10 cellular contexts compared by ENCODE assay signal in the genomic region with DNA sequence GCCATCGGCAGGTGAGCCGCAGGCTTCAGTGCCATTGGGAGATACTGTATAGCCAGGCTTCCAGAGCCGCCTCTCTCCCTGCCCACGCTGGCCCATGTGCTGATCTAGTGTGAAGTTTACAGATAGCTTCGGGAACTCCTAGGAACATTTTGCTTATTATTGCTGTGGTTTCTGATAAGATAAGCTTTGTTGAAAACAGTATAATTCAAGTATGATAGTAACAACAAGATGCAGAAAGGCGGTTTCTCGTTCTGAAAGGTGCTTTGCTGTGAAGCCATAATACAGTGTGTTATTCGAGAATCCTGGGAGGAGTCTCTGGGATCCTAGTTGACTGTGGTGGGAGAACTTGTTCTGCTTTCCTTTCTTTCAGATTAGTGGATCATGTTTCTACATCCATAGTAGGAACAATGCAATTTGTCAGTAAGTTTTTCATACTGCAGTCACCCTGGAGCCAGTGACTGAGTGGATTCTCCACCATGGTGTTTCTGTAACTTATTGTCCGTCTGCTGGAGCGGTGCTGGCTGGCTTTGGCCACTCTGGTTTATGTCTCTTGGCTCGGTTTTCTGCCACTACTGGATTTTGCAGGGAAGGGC. TPM values are rescaled to one million over a fixed set of nuclear protein-coding genes. Genes with fewer than 3 reads are reported as not detected.
A peak's percentile ranks its signal among the peaks of the same experiment; 100 is the strongest.
DNase-seq lines count a peak whose midpoint lies in the region; ATAC-seq and TF ChIP-seq lines count a peak whose summit lies in the region.
"Had no signal": no experiment of that assay in that cellular context is flagged by ENCODE, and none has a peak within 500 bp of the region (broad histone marks: within the 10 kb centered on the region; RNA-seq: fewer than 3 reads in every experiment).

No MANE protein-coding gene starts in this region.

- DNase-seq in GM03348 (ENCODE audit: low spot score), result peak; percentile 45
- no peak for DNase-seq in T-helper 17 cell
- DNase-seq in heart left ventricle, result no peak
- peak; percentile 46 for DNase-seq in prostate gland (ENCODE audit: low spot score)
- no peak for DNase-seq in natural killer cell
- no peak for DNase-seq in NCI-H2081 treated with DMSO at 0.1 percent for 48 hours (lab: John Stamatoyannopoulos, UW)
- DNase-seq in H7, result no peak
- DNase-seq: EL had no signal

- H3K27me3 Mint-ChIP-seq in T-helper 17 cell (no peaks in the 10 kb centered on the region), natural killer cell (ENCODE audit: low read depth in 2 of 2) (no peaks in the 10 kb centered on the region)

- H3K27ac Mint-ChIP-seq in T-helper 17 cell (peak overlapping the region; percentile 49), natural killer cell (no peak overlapping the region)
- H3K27ac Mint-ChIP-seq: activated naive CD4-positive, alpha-beta T cell treated with anti-CD3 and anti-CD28 coated beads, Interleukin-2, amount 50 U/mL, for 72 hours had no signal

- ATAC-seq in T-helper 17 cell (no peak), heart left ventricle (peak; percentile 43 to 61 (median 54)), natural killer cell (no peak), GM21528 (IDR thresholded peaks at IDR 0.05; ENCODE audit: low FRiP score, unreplicated experiment) (no peak)
- ATAC-seq: activated naive CD4-positive, alpha-beta T cell treated with anti-CD3 and anti-CD28 coated beads, Interleukin-2, amount 50 U/mL, for 72 hours had no signal

- H3K4me1 Mint-ChIP-seq in T-helper 17 cell, result peaks cover 16% of the 10 kb centered on the region
- H3K4me1 Mint-ChIP-seq in natural killer cell, result peaks cover 8 to 15% of the 10 kb centered on the region in 2 donors

- peaks cover 0 to 12% (median 6%) of the 10 kb centered on the region in 9 donors for H3K36me3 ChIP-seq in heart left ventricle
- H3K36me3 ChIP-seq in prostate gland, result no peaks in the 10 kb centered on the region
- no peaks in the 10 kb centered on the region for H3K36me3 ChIP-seq in H7 (replicated peaks; ENCODE audit: control insufficient read depth, insufficient read depth, low read length)

- no peaks in the 10 kb centered on the region for H3K9me3 Mint-ChIP-seq in natural killer cell
- H3K9me3 Mint-ChIP-seq: activated naive CD4-positive, alpha-beta T cell treated with anti-CD3 and anti-CD28 coated beads, Interleukin-2, amount 50 U/mL, for 72 hours had no signal

- H3K9me3 ChIP-seq in T-helper 17 cell (ENCODE audit: control insufficient read depth, low read length, poor library complexity, severe bottlenecking) (no peaks in the 10 kb centered on the region), heart left ventricle (no peaks in the 10 kb centered on the region), prostate gland (no peaks in the 10 kb centered on the region)

- H3K4me1 ChIP-seq in heart left ventricle (peaks cover 0 to 18% (median 16%) of the 10 kb centered on the region in 12 donors), prostate gland (replicated peaks) (peaks cover 6% of the 10 kb centered on the region)

- intact Hi-C loops in heart left ventricle (cut with DNase I) (no loop called here), prostate gland (cut with DNase I) (no loop called here), natural killer cell (cut with micrococcal nuclease) (no loop called here)

- H3K36me3 Mint-ChIP-seq in T-helper 17 cell (ENCODE audit: low read depth), result peaks cover 3% of the 10 kb centered on the region
- H3K36me3 Mint-ChIP-seq in natural killer cell, result no peaks in the 10 kb centered on the region
- H3K36me3 Mint-ChIP-seq: activated naive CD4-positive, alpha-beta T cell treated with anti-CD3 and anti-CD28 coated beads, Interleukin-2, amount 50 U/mL, for 72 hours had no signal

- WGBS in heart left ventricle, 4 donors, result 58 to 69% (median 64%) methylated on average over 11 of the region's 11 CpGs
- 20% methylated on average over 11 of the region's 11 CpGs for WGBS in prostate gland

- TF ChIP-seq CTCF in heart left ventricle (IDR thresholded peaks at IDR 0.05), result no peak
- no peak for TF ChIP-seq CTCF in prostate gland (IDR thresholded peaks at IDR 0.05)
- no peak for TF ChIP-seq CTCF in natural killer cell (IDR thresholded peaks at IDR 0.05)

- H3K27ac ChIP-seq in heart left ventricle (peak overlapping the region in 10 of 12 donors; percentile 5 to 83 (median 64)), prostate gland (peak overlapping the region; percentile 49 to 73)

- H3K4me3 Mint-ChIP-seq in T-helper 17 cell, result no peak overlapping the region
- no peak overlapping the region for H3K4me3 Mint-ChIP-seq in natural killer cell

- TF ChIP-seq POLR2A in heart left ventricle (IDR thresholded peaks at IDR 0.05), result no peak
- TF ChIP-seq POLR2A in prostate gland (IDR thresholded peaks at IDR 0.05), result no peak

- peak overlapping the region in 1 of 12 donors; percentile 43 for H3K4me3 ChIP-seq in heart left ventricle
- no peak overlapping the region for H3K4me3 ChIP-seq in prostate gland
- no peak overlapping the region for H3K4me3 ChIP-seq in H7 (ENCODE audit: insufficient read depth, low read depth, low read length)

- H3K27me3 ChIP-seq in heart left ventricle (no peaks in the 10 kb centered on the region), prostate gland (replicated peaks; ENCODE audit: insufficient read depth) (no peaks in the 10 kb centered on the region), H7 (ENCODE audit: control insufficient read depth, insufficient read depth, low read length) (no peaks in the 10 kb centered on the region)

RNA-seq across cellular contexts. Expression of gene RAB11FIP3, which starts 31.5 kb away (rescaled TPM):
- total RNA-seq in T-helper 17 cell (10 to 100 TPM; 39.9 to 45.1 TPM), heart left ventricle (10 to 100 TPM; 19.9 to 39.9 (median 31.9) TPM), prostate gland (10 to 100 TPM; 33.2 to 93.2 TPM), natural killer cell (10 to 100 TPM; 51.0 to 61.2 (median 55.3) TPM)
- 10 to 100 TPM; 19.3 to 35.2 TPM for polyA plus RNA-seq in heart left ventricle
- 25.2 and 27.9 TPM in 2 replicates for total RNA-seq in H7 (2014; rRNA removed; shearing (Covaris generic))

RNA-seq across cellular contexts. Expression of gene DECR2, which starts 55.3 kb away (rescaled TPM):
- 1 to 10 TPM; 7.5 to 9.0 TPM for total RNA-seq in T-helper 17 cell
- total RNA-seq in heart left ventricle, result 10 to 100 TPM in 6 of 9 donors, 1 to 10 TPM in 3; 6.9 to 20.6 (median 12.2) TPM
- 10 to 100 TPM in 1 of 2 donors, 1 to 10 TPM in 1; 7.1 to 17.1 TPM for polyA plus RNA-seq in heart left ventricle
- total RNA-seq in prostate gland, result 10 to 100 TPM; 23.7 to 38.5 TPM
- total RNA-seq in natural killer cell, result 10 to 100 TPM in 2 of 3 donors, 1 to 10 TPM in 1; 9.5 to 13.0 (median 12.9) TPM
- total RNA-seq in H7 (2014; rRNA removed; shearing (Covaris generic)), result 20.1 and 21.4 TPM in 2 replicates

RNA-seq across cellular contexts. Expression of gene NME4, which starts 60.0 kb away (rescaled TPM):
- total RNA-seq in T-helper 17 cell, result 10 to 100 TPM; 31.9 to 39.8 TPM
- total RNA-seq in heart left ventricle, result 10 to 100 TPM; 53.9 to 95.3 (median 73.8) TPM
- 100 to 1,000 TPM in 1 of 2 donors, 10 to 100 TPM in 1; 37.5 to 103 TPM for polyA plus RNA-seq in heart left ventricle
- total RNA-seq in prostate gland, result 100 to 1,000 TPM; 137 to 185 TPM
- total RNA-seq in natural killer cell, result 10 to 100 TPM; 10.7 to 27.4 (median 25.4) TPM
- 400 and 507 TPM in 2 replicates for total RNA-seq in H7 (2014; rRNA removed; shearing (Covaris generic))

Comparison
In these comparisons a context has a peak if more than half of its experiments do, and no peak if none do; other contexts are left out.
1. DNase-seq: peak in GM03348 (single experiment) and prostate gland (single experiment); none in T-helper 17 cell (0 of 3), heart left ventricle (0 of 5), natural killer cell (single experiment), NCI-H2081 treated with DMSO at 0.1 percent for 48 hours (single experiment) and H7 (single experiment).
2. ATAC-seq: peak in heart left ventricle (4 of 4); none in T-helper 17 cell (single experiment), natural killer cell (0 of 3) and GM21528 (single experiment).